In the genomic region with DNA sequence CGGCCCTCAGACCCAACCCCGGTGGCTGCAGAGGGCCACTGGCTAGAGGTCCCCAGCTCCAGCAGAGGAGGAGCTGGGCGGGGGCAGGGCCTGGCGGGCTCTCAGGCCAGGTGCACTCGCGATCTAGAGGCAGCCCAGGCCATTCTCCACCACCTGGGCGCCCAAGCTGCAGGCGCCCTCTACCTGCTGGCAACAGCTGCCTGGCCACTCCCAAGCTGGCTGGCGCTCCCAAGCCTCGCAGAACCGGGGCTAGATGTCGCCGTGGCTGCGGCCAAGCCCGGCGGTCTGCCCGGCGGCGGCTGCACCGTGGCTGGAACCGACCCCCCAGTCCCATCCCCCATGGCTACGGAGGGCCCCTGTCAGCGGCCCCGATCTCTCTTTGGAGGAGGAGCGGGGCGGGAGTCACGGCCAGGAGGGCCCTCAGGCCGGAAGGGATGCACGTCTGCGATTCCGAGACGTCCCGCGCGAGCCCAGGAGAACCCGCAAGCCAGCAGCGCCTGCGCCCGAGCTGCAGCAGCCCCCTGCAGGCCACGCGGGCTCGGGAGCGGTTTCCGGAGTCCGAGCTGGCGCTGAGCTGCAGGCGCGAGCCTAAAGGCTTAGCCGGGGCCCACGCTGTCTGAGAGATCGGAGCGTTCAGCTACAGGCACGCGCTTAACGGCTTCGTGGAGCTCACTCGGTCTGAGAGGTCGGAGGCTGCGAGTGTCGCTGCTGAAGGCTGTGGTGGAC, we compare ENCODE assay signal across 8 cellular contexts. TPM values are rescaled to one million over a fixed set of nuclear protein-coding genes. Genes with fewer than 3 reads are reported as not detected.
DNase-seq lines count a peak whose midpoint lies in the region; ATAC-seq, FAIRE-seq and TF ChIP-seq lines count a peak whose summit lies in the region.

No MANE protein-coding gene starts in this region.

- H3K36me3 ChIP-seq in adrenal gland (replicated peaks in 1 of 2) (no peaks in the 10 kb centered on the region), left ventricle myocardium inferior (no peaks in the 10 kb centered on the region)

- H3K4me1 ChIP-seq in adrenal gland (replicated peaks in 1 of 2) (peaks cover 17 to 26% of the 10 kb centered on the region in 2 donors), left ventricle myocardium inferior (peaks cover 32% of the 10 kb centered on the region)

- H3K4me3 ChIP-seq in adrenal gland (peak overlapping the region in 1 of 4 donors; percentile 16), left ventricle myocardium inferior (peak overlapping the region; percentile 52)

- TF ChIP-seq CTCF in adrenal gland (IDR thresholded peaks at IDR 0.05) (peak in 4 of 6 experiments; percentile 13 to 42 (median 26)), left ventricle myocardium inferior (IDR thresholded peaks at IDR 0.05; ENCODE audit: borderline replicate concordance) (peak; percentile 39)

- ATAC-seq in HG03521 (IDR thresholded peaks at IDR 0.05; ENCODE audit: unreplicated experiment) = no peak

- peaks cover 79% of the 10 kb centered on the region for H3K27me3 ChIP-seq in adrenal gland
- H3K27me3 ChIP-seq in left ventricle myocardium inferior (ENCODE audit: low read depth) = peaks cover 100% of the 10 kb centered on the region

- H3K9me3 ChIP-seq in adrenal gland (replicated peaks in 1 of 3) = peaks cover 0 to 4% (median 0%) of the 10 kb centered on the region in 3 donors
- H3K9me3 ChIP-seq in left ventricle myocardium inferior (replicated peaks) = no peaks in the 10 kb centered on the region

- peak; percentile 87 for DNase-seq in DMS 273 (lab: John Stamatoyannopoulos, UW; ENCODE audit: unreplicated experiment)
- peak; percentile 36 for DNase-seq in HT-29 (ENCODE audit: low spot score)
- peak; percentile 47 to 77 for DNase-seq in SHP77 (lab: John Stamatoyannopoulos, UW)
- DNase-seq in adrenal gland = peak; percentile 53 to 76 (median 73)
- peak; percentile 55 for DNase-seq in left ventricle myocardium inferior
- peak; percentile 13 for DNase-seq in pulmonary artery endothelial cell (ENCODE audit: low read depth, low spot score)
- DNase-seq in RCC 7860 (ENCODE audit: low spot score) = no peak

- H3K27ac ChIP-seq in adrenal gland (no peak overlapping the region), left ventricle myocardium inferior (replicated peaks) (no peak overlapping the region)

- TF ChIP-seq POLR2A in adrenal gland (IDR thresholded peaks at IDR 0.05) = no peak

- FAIRE-seq in RCC 7860 (lab: Jason Lieb, UNC) = no peak

- 0 to 10% (median 2%) methylated on average over 4 to 60 of the region's 60 CpGs for WGBS in adrenal gland, 4 donors

- intact Hi-C loops in adrenal gland (cut with DNase I) = no loop called here
- intact Hi-C loops in left ventricle myocardium inferior (cut with micrococcal nuclease) = no loop called here

RNA-seq across cellular contexts. Expression of gene BICD2, which starts 44.3 kb away (rescaled TPM):
- total RNA-seq in HT-29 (2014; rRNA removed; shearing (Covaris generic)) = 24.4 and 24.9 TPM in 2 replicates
- total RNA-seq in adrenal gland (10 to 100 TPM; 20.1 to 33.8 (median 26.2) TPM), left ventricle myocardium inferior (37.3 TPM), pulmonary artery endothelial cell (48.7 and 58.1 TPM in 2 replicates)
- polyA plus RNA-seq in adrenal gland = 10 to 100 TPM in 2 of 3 donors, 1 to 10 TPM in 1; 9.3 to 14.9 (median 13.0) TPM
